ENCODE assay signal across 9 cellular contexts in genomic region chr12:75437564-75437963, GRCh38. TPM values are rescaled to one million over a fixed set of nuclear protein-coding genes. Genes with fewer than 3 reads are reported as not detected.
DNase-seq lines count a peak whose midpoint lies in the region; ATAC-seq and TF ChIP-seq lines count a peak whose summit lies in the region.
"Had no signal": no experiment of that assay in that cellular context is flagged by ENCODE, and none has a peak within 500 bp of the region (broad histone marks: within the 10 kb centered on the region; RNA-seq: fewer than 3 reads in every experiment).

No MANE protein-coding gene starts in this region.

- no peaks in the 10 kb centered on the region for H3K36me3 Mint-ChIP-seq in activated naive CD4-positive, alpha-beta T cell treated with anti-CD3 and anti-CD28 coated beads, Interleukin-2, amount 10 ng/mL, durations not matched to agents 7 days and 5 days
- no peaks in the 10 kb centered on the region for H3K36me3 Mint-ChIP-seq in stimulated activated effector memory CD8-positive, alpha-beta T cell treated with anti-CD3 and anti-CD28 coated beads, Interleukin-12 subunit alpha, Interleukin-12 subunit beta, amount 100 ng/mL, for 72 hours

- H3K9me3 Mint-ChIP-seq in activated naive CD4-positive, alpha-beta T cell treated with anti-CD3 and anti-CD28 coated beads, Interleukin-2, amount 10 ng/mL, durations not matched to agents 7 days and 5 days = peaks cover 6% of the 10 kb centered on the region
- no peaks in the 10 kb centered on the region for H3K9me3 Mint-ChIP-seq in stimulated activated effector memory CD8-positive, alpha-beta T cell treated with anti-CD3 and anti-CD28 coated beads, Interleukin-12 subunit alpha, Interleukin-12 subunit beta, amount 100 ng/mL, for 72 hours

- H3K4me1 Mint-ChIP-seq in activated naive CD4-positive, alpha-beta T cell treated with anti-CD3 and anti-CD28 coated beads, Interleukin-2, amount 10 ng/mL, durations not matched to agents 7 days and 5 days = peaks cover 19% of the 10 kb centered on the region
- no peaks in the 10 kb centered on the region for H3K4me1 Mint-ChIP-seq in stimulated activated effector memory CD8-positive, alpha-beta T cell treated with anti-CD3 and anti-CD28 coated beads, Interleukin-12 subunit alpha, Interleukin-12 subunit beta, amount 100 ng/mL, for 72 hours

- CTCF ChIA-PET in activated naive CD4-positive, alpha-beta T cell treated with anti-CD3 and anti-CD28 coated beads, Interleukin-2, amount 10 ng/mL, durations not matched to agents 7 days and 5 days (lab: Charles Lee) = interaction anchor here (0.7 to 2.7 kb wide), 8 partner anchors 21 to 74 kb away, joined by 3 to 27 read pairs (median 4); partner anchors contain the start of gene KRR1

- peaks cover 31% of the 10 kb centered on the region for H3K27me3 Mint-ChIP-seq in activated naive CD4-positive, alpha-beta T cell treated with anti-CD3 and anti-CD28 coated beads, Interleukin-2, amount 10 ng/mL, durations not matched to agents 7 days and 5 days

- ATAC-seq in stimulated activated effector memory CD8-positive, alpha-beta T cell treated with anti-CD3 and anti-CD28 coated beads, Interleukin-12 subunit alpha, Interleukin-12 subunit beta, amount 100 ng/mL, for 72 hours = peak; percentile 86
- ATAC-seq in HG02571 (IDR thresholded peaks at IDR 0.05; ENCODE audit: unreplicated experiment) = no peak

- H3K4me3 Mint-ChIP-seq in activated naive CD4-positive, alpha-beta T cell treated with anti-CD3 and anti-CD28 coated beads, Interleukin-2, amount 10 ng/mL, durations not matched to agents 7 days and 5 days = no peak overlapping the region
- no peak overlapping the region for H3K4me3 Mint-ChIP-seq in stimulated activated effector memory CD8-positive, alpha-beta T cell treated with anti-CD3 and anti-CD28 coated beads, Interleukin-12 subunit alpha, Interleukin-12 subunit beta, amount 100 ng/mL, for 72 hours
- H3K4me3 Mint-ChIP-seq: CD8-positive, alpha-beta memory T cell had no signal

- no peak overlapping the region for H3K27ac Mint-ChIP-seq in activated naive CD4-positive, alpha-beta T cell treated with anti-CD3 and anti-CD28 coated beads, Interleukin-2, amount 10 ng/mL, durations not matched to agents 7 days and 5 days
- H3K27ac Mint-ChIP-seq in stimulated activated effector memory CD8-positive, alpha-beta T cell treated with anti-CD3 and anti-CD28 coated beads, Interleukin-12 subunit alpha, Interleukin-12 subunit beta, amount 100 ng/mL, for 72 hours = no peak overlapping the region

- TF ChIP-seq CTCF in LNCAP (IDR thresholded peaks at IDR 0.05) = peak; percentile 28; the same call in 1 of the 2 replicates

- DNase-seq in activated naive CD4-positive, alpha-beta T cell treated with anti-CD3 and anti-CD28 coated beads, Interleukin-2, amount 10 ng/mL, durations not matched to agents 7 days and 5 days = peak; percentile 29
- DNase-seq in activated naive CD4-positive, alpha-beta T cell treated with Interleukin-2 at 50 U/mL for 16 hours = no peak
- peak; percentile 59 for DNase-seq in dermis blood vessel endothelial cell
- no peak for DNase-seq in stimulated activated effector memory CD8-positive, alpha-beta T cell treated with anti-CD3 and anti-CD28 coated beads, Interleukin-12 subunit alpha, Interleukin-12 subunit beta, amount 100 ng/mL, for 72 hours (ENCODE audit: low spot score in 2 of 2)
- no peak for DNase-seq in activated CD4-positive, alpha-beta T cell treated with anti-CD3 and anti-CD28 coated beads, Interleukin-2, amount 50 U/mL, for 1 hour
- DNase-seq in DMS153 (lab: John Stamatoyannopoulos, UW) = no peak

RNA-seq across cellular contexts. Expression of gene GLIPR1, which starts 43.0 kb away (rescaled TPM):
- 2.0 and 5.4 TPM in 2 replicates for total RNA-seq in dermis blood vessel endothelial cell

RNA-seq across cellular contexts. Expression of gene GLIPR1L2, which starts 46.7 kb away (rescaled TPM):
- 0.05 and 1.2 TPM in 2 replicates for total RNA-seq in dermis blood vessel endothelial cell
- total RNA-seq: CD8-positive, alpha-beta memory T cell had no signal

Comparison
In these comparisons a context has a peak if more than half of its experiments do, and no peak if none do; other contexts are left out.
1. DNase-seq: peak in activated naive CD4-positive, alpha-beta T cell treated with anti-CD3 and anti-CD28 coated beads, Interleukin-2, amount 10 ng/mL, durations not matched to agents 7 days and 5 days (single experiment) and dermis blood vessel endothelial cell (single experiment); none in activated naive CD4-positive, alpha-beta T cell treated with Interleukin-2 at 50 U/mL for 16 hours (single experiment), stimulated activated effector memory CD8-positive, alpha-beta T cell treated with anti-CD3 and anti-CD28 coated beads, Interleukin-12 subunit alpha, Interleukin-12 subunit beta, amount 100 ng/mL, for 72 hours (0 of 2), activated CD4-positive, alpha-beta T cell treated with anti-CD3 and anti-CD28 coated beads, Interleukin-2, amount 50 U/mL, for 1 hour (single experiment) and DMS153 (single experiment).